In genomic region chr21:29017639-29018237, GRCh38 we compare ENCODE assay signal across 9 cellular contexts. TPM values are rescaled to one million over a fixed set of nuclear protein-coding genes. Genes with fewer than 3 reads are reported as not detected.
DNase-seq lines count a peak whose midpoint lies in the region; TF ChIP-seq lines count a peak whose summit lies in the region.
"Had no signal": no experiment of that assay in that cellular context is flagged by ENCODE, and none has a peak within 500 bp of the region (broad histone marks: within the 10 kb centered on the region; RNA-seq: fewer than 3 reads in every experiment).

No MANE protein-coding gene starts in this region.

- 75 to 76% methylated on average over 6 of the region's 6 CpGs for WGBS in tibial nerve, 2 donors

- H3K4me3 ChIP-seq in BLaER1 treated with 17β-estradiol and CSF1 and Interleukin-3, amounts not matched to agents 10 nM and 100 nM, result peak overlapping the region in 7 of 10 experiments; percentile 63 to 83 (median 80); a peak in 10 of 20 replicates
- H3K4me3 ChIP-seq in adipocyte (ENCODE audit: low read length) (peak overlapping the region; percentile 91), mucosa of stomach (ENCODE audit: low read length) (peak overlapping the region; percentile 18), tibial nerve (peak overlapping the region in 2 of 4 donors; percentile 81 to 94)

- TF ChIP-seq EP300 in tibial nerve (IDR thresholded peaks at IDR 0.05), result no peak

- TF ChIP-seq POLR2A in tibial nerve (IDR thresholded peaks at IDR 0.05), result no peak

- H4K20me1 ChIP-seq in BLaER1 treated with 17β-estradiol and CSF1 and Interleukin-3, amounts not matched to agents 10 nM and 100 nM, result no peaks in the 10 kb centered on the region

- DNase-seq in HT-29 (ENCODE audit: low spot score) (peak; percentile 2), adipocyte (ENCODE audit: low read depth) (no peak), tibial nerve (ENCODE audit: low spot score in 2 of 2) (no peak), NCI-H1105 treated with DMSO at 0.1 percent for 48 hours (lab: John Stamatoyannopoulos, UW) (no peak)
- DNase-seq in stimulated activated CD4-positive, alpha-beta T cell treated with anti-CD3 and anti-CD28 coated beads, Interleukin-2, amount 100 ng/mL, for 48 hours, result no peak
- no peak for DNase-seq in stimulated activated CD4-positive, alpha-beta T cell treated with anti-CD3 and anti-CD28 coated beads, Interleukin-15, amount 100 ng/mL, for 24 hours
- DNase-seq: NCI-H187 treated with DMSO at 0.1 percent for 48 hours had no signal

- peaks cover 16 to 30% (median 22%) of the 10 kb centered on the region in 10 experiments for H3K4me1 ChIP-seq in BLaER1 treated with 17β-estradiol and CSF1 and Interleukin-3, amounts not matched to agents 10 nM and 100 nM
- H3K4me1 ChIP-seq in adipocyte (ENCODE audit: control insufficient read depth, insufficient read depth, low read length) (peaks cover 15% of the 10 kb centered on the region), mucosa of stomach (ENCODE audit: control insufficient read depth, insufficient read depth, low read length) (peaks cover 10% of the 10 kb centered on the region), tibial nerve (peaks cover 0 to 27% (median 5%) of the 10 kb centered on the region in 4 donors)

- H3K36me3 ChIP-seq in BLaER1 treated with 17β-estradiol and CSF1 and Interleukin-3, amounts not matched to agents 10 nM and 100 nM, result no peaks in the 10 kb centered on the region; a peak in 1 of 22 replicates
- H3K36me3 ChIP-seq in adipocyte (ENCODE audit: control insufficient read depth, insufficient read depth, low read length, severe bottlenecking) (no peaks in the 10 kb centered on the region), mucosa of stomach (ENCODE audit: control insufficient read depth, insufficient read depth, low read length) (no peaks in the 10 kb centered on the region), tibial nerve (no peaks in the 10 kb centered on the region)

- peak overlapping the region in 4 of 11 experiments; percentile 0 to 20 (median 12); a peak in 3 of 22 replicates for H3K27ac ChIP-seq in BLaER1 treated with 17β-estradiol and CSF1 and Interleukin-3, amounts not matched to agents 10 nM and 100 nM
- H3K27ac ChIP-seq in tibial nerve, result peak overlapping the region in 1 of 4 donors; percentile 13

- no peaks in the 10 kb centered on the region for H3K27me3 ChIP-seq in BLaER1 treated with 17β-estradiol and CSF1 and Interleukin-3, amounts not matched to agents 10 nM and 100 nM
- no peaks in the 10 kb centered on the region for H3K27me3 ChIP-seq in adipocyte (replicated peaks; ENCODE audit: control insufficient read depth, insufficient read depth, low read length)
- no peaks in the 10 kb centered on the region for H3K27me3 ChIP-seq in mucosa of stomach (ENCODE audit: control insufficient read depth, insufficient read depth, low read length)
- H3K27me3 ChIP-seq in tibial nerve, result no peaks in the 10 kb centered on the region

- TF ChIP-seq CTCF in tibial nerve (IDR thresholded peaks at IDR 0.05), result no peak

- H3K4me2 ChIP-seq in BLaER1 treated with 17β-estradiol and CSF1 and Interleukin-3, amounts not matched to agents 10 nM and 100 nM, result peak overlapping the region; percentile 84 to 96 (median 94)

- peak overlapping the region in 2 of 11 experiments; percentile 9 to 15; a peak in 1 of 22 replicates for H3K9ac ChIP-seq in BLaER1 treated with 17β-estradiol and CSF1 and Interleukin-3, amounts not matched to agents 10 nM and 100 nM
- H3K9ac ChIP-seq in adipocyte (ENCODE audit: low read length), result peak overlapping the region; percentile 93
- H3K9ac ChIP-seq in mucosa of stomach (ENCODE audit: low read length), result peak overlapping the region; percentile 82

- H3K9me3 ChIP-seq in BLaER1 treated with 17β-estradiol and CSF1 and Interleukin-3, amounts not matched to agents 10 nM and 100 nM (replicated peaks in 1 of 11), result peaks cover 0 to 4% (median 0%) of the 10 kb centered on the region in 11 experiments; a peak in 2 of 22 replicates
- no peaks in the 10 kb centered on the region for H3K9me3 ChIP-seq in adipocyte (ENCODE audit: control insufficient read depth, low read length)
- H3K9me3 ChIP-seq in mucosa of stomach (ENCODE audit: control insufficient read depth, low read length), result no peaks in the 10 kb centered on the region
- no peaks in the 10 kb centered on the region for H3K9me3 ChIP-seq in tibial nerve

RNA-seq across cellular contexts. Expression of gene RWDD2B, which starts 1.4 kb away (rescaled TPM):
- 4.7 and 5.9 TPM in 2 replicates for total RNA-seq in HT-29 (2014; rRNA removed; shearing (Covaris generic))
- total RNA-seq in tibial nerve, result 10 to 100 TPM in 2 of 4 donors, 1 to 10 TPM in 2; 7.2 to 14.6 (median 9.9) TPM

RNA-seq across cellular contexts. Expression of gene USP16, which starts 6.7 kb away (rescaled TPM):
- 6.5 and 9.1 TPM in 2 replicates for total RNA-seq in HT-29 (2014; rRNA removed; shearing (Covaris generic))
- 10 to 100 TPM; 29.2 to 43.1 (median 33.8) TPM for total RNA-seq in tibial nerve

RNA-seq across cellular contexts. Expression of gene LTN1, which starts 25.1 kb away (rescaled TPM):
- 6.0 and 6.3 TPM in 2 replicates for total RNA-seq in HT-29 (2014; rRNA removed; shearing (Covaris generic))
- 10 to 100 TPM; 25.2 to 45.4 (median 29.4) TPM for total RNA-seq in tibial nerve

RNA-seq across cellular contexts. Expression of gene CCT8, which starts 55.7 kb away (rescaled TPM):
- 71.3 and 82.8 TPM in 2 replicates for total RNA-seq in HT-29 (2014; rRNA removed; shearing (Covaris generic))
- total RNA-seq in tibial nerve, result 10 to 100 TPM; 49.6 to 90.0 (median 63.5) TPM
